In the genomic region with DNA sequence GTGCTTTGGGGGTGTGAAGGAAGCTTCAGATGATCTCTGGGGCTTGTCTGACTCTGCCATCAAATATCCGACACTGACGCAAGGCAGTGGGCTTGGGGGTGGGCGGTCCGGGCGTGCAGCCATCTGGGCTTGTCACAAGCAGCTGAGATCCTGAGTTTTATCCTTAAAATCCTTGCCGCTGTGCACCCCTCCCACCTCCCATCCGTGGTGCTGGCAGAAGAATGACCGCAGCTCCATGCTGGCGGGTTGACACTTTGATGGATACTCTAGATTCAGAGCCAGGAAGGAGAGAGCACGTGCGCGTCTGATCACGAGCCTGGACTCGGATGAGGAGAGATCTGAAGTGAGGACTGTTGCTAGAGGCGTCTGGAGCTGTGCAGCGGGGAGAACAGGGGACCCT, we compare ENCODE assay signal across 19 cellular contexts. TPM values are rescaled to one million over a fixed set of nuclear protein-coding genes. Genes with fewer than 3 reads are reported as not detected.
A peak's percentile ranks its signal among the peaks of the same experiment; 100 is the strongest.
DNase-seq lines count a peak whose midpoint lies in the region; ATAC-seq, FAIRE-seq and TF ChIP-seq lines count a peak whose summit lies in the region.
"Had no signal": no experiment of that assay in that cellular context is flagged by ENCODE, and none has a peak within 500 bp of the region (broad histone marks: within the 10 kb centered on the region; RNA-seq: fewer than 3 reads in every experiment).

No MANE protein-coding gene starts in this region.

- H3K9me2 ChIP-seq in GM23248 (ENCODE audit: insufficient read depth), result no peaks in the 10 kb centered on the region

- in situ Hi-C loops in GM23248 (cut with MboI), result no loop called here

- H3F3A ChIP-seq in GM23248 (ENCODE audit: insufficient read depth), result peaks cover 12% of the 10 kb centered on the region; the same call in 1 of the 2 replicates

- no peaks in the 10 kb centered on the region for H3K27me3 Mint-ChIP-seq in T-cell
- H3K27me3 Mint-ChIP-seq: B cell; stimulated activated naive CD8-positive, alpha-beta T cell treated with anti-CD3 and anti-CD28 coated beads, Interleukin-15, amount 100 ng/mL, for 72 hours had no signal

- peak; percentile 62 for DNase-seq in GM23248
- DNase-seq in fibroblast of villous mesenchyme (ENCODE audit: low read depth), result peak; percentile 55
- no peak for DNase-seq in GM12892 (ENCODE audit: insufficient read length)
- DNase-seq in T-cell, result no peak
- DNase-seq in cortex of kidney (lab: John Stamatoyannopoulos, UW), result no peak
- DNase-seq: activated CD4-positive, alpha-beta T cell treated with anti-CD3 and anti-CD28 coated beads for 4 hours; activated T-cell treated with anti-CD3 and anti-CD28 coated beads, Interleukin-2, amount 50 U/mL, for 48 hours; amniotic stem cell; left colon; NCI-H1436; NCI-H226; SIG-M5; stimulated activated naive CD8-positive, alpha-beta T cell treated with anti-CD3 and anti-CD28 coated beads, Interleukin-15, amount 100 ng/mL, for 72 hours had no signal

- no peaks in the 10 kb centered on the region for H4K20me1 ChIP-seq in GM23248 (ENCODE audit: insufficient read depth)

- no peak overlapping the region for H3K27ac ChIP-seq in GM23248
- peak overlapping the region; percentile 75 for H3K27ac ChIP-seq in angular gyrus (ENCODE audit: low read depth, low read length)

- H3K4me1 Mint-ChIP-seq in T-cell, result peaks cover 38 to 50% (median 48%) of the 10 kb centered on the region in 3 donors

- WGBS in GM23248 (ENCODE audit: low coverage in 1 of 2, low lambda C conversion rate in 2 of 2, missing lambda C conversion rate in 2 of 2), 2 experiments, result 19 to 25% methylated on average over 16 of the region's 16 CpGs

- H3K36me3 Mint-ChIP-seq in T-cell, result no peaks in the 10 kb centered on the region

- H3K4me3 Mint-ChIP-seq in T-cell, result no peak overlapping the region
- H3K4me3 Mint-ChIP-seq: T-helper 2 cell treated with Interferon-gamma antibody and Interleukin-4, amounts not matched to agents 5 μg/mL and 100 μg/mL, for 36 hours had no signal

- no peak overlapping the region for H3K9ac ChIP-seq in GM23248
- H3K9ac ChIP-seq in skeletal muscle satellite cell (ENCODE audit: low read depth, low read length), result no peak overlapping the region

- H3K36me3 ChIP-seq in GM23248 (ENCODE audit: low read depth) (no peaks in the 10 kb centered on the region), skeletal muscle satellite cell (ENCODE audit: insufficient read depth, low read length) (no peaks in the 10 kb centered on the region)

- no peaks in the 10 kb centered on the region for H3K9me3 Mint-ChIP-seq in T-cell
- H3K9me3 Mint-ChIP-seq: stimulated activated naive CD8-positive, alpha-beta T cell treated with anti-CD3 and anti-CD28 coated beads, Interleukin-15, amount 100 ng/mL, for 72 hours; T-helper 2 cell treated with Interferon-gamma antibody and Interleukin-4, amounts not matched to agents 5 μg/mL and 100 μg/mL, for 36 hours had no signal

- peaks cover 76% of the 10 kb centered on the region for H3K79me2 ChIP-seq in GM23248 (ENCODE audit: insufficient read depth)

- TF ChIP-seq CTCF in fibroblast of villous mesenchyme (IDR thresholded peaks at IDR 0.05; ENCODE audit: insufficient read depth, low read depth, low read length), result no peak

- H3K4me1 ChIP-seq in GM23248 (ENCODE audit: insufficient read depth), result peaks cover 41% of the 10 kb centered on the region
- peaks cover 51% of the 10 kb centered on the region for H3K4me1 ChIP-seq in skeletal muscle satellite cell (ENCODE audit: control insufficient read depth, insufficient read depth, low read length)

- no peak overlapping the region for H2AFZ ChIP-seq in GM23248

- CTCF ChIA-PET in T-cell (lab: Charles Lee), result no interaction called here

- H3K4me3 ChIP-seq in GM23248 (no peak overlapping the region), fibroblast of villous mesenchyme (ENCODE audit: low read depth, low read length) (no peak overlapping the region), skeletal muscle satellite cell (ENCODE audit: low read length) (no peak overlapping the region)
- H3K4me3 ChIP-seq: coronary artery had no signal

- no peak for TF ChIP-seq POLR2A in GM12892 (IDR thresholded peaks at IDR 0.05; ENCODE audit: low read depth, low read length)

- POLR2A ChIA-PET in T-cell (lab: Charles Lee), result interaction anchor here in 1 of 2 donors (0.7 kb wide), 1 partner anchor 16 kb away, joined by 8 read pairs; no protein-coding TSS in a partner anchor

- FAIRE-seq in GM12892 (lab: Jason Lieb, UNC), result no peak

- H3K27ac Mint-ChIP-seq in T-cell, result peak overlapping the region in 1 of 2 donors; percentile 28
- H3K27ac Mint-ChIP-seq: B cell; T-helper 2 cell treated with Interferon-gamma antibody and Interleukin-4, amounts not matched to agents 5 μg/mL and 100 μg/mL, for 36 hours had no signal

- H3K4me2 ChIP-seq in GM23248 (ENCODE audit: unreplicated experiment), result peak overlapping the region; percentile 52
- peak overlapping the region; percentile 4 for H3K4me2 ChIP-seq in skeletal muscle satellite cell (ENCODE audit: low read length)

- H3K9me3 ChIP-seq in GM23248 (ENCODE audit: low read depth) (no peaks in the 10 kb centered on the region), skeletal muscle satellite cell (replicated peaks; ENCODE audit: low read length) (no peaks in the 10 kb centered on the region)

- H3K27me3 ChIP-seq in GM23248 (replicated peaks; ENCODE audit: insufficient read depth), result no peaks in the 10 kb centered on the region
- no peaks in the 10 kb centered on the region for H3K27me3 ChIP-seq in skeletal muscle satellite cell (ENCODE audit: control insufficient read depth, insufficient read depth, low read length)

- ATAC-seq in GM19397 (IDR thresholded peaks at IDR 0.05; ENCODE audit: unreplicated experiment) (no peak), T-cell (replicated peaks in 1 of 4) (no peak)
- ATAC-seq: left colon; stimulated activated naive CD8-positive, alpha-beta T cell treated with anti-CD3 and anti-CD28 coated beads, Interleukin-15, amount 100 ng/mL, for 72 hours had no signal

RNA-seq across cellular contexts. Expression of a gene that starts 3.0 kb away (rescaled TPM):
- 60.3 and 77.4 TPM in 2 replicates for total RNA-seq in GM23248 (2014; rRNA removed; shearing (Covaris generic))
- 112 and 120 TPM in 2 replicates for polyA plus RNA-seq in GM23248 (2016; fragmentation: Nextera tagmentation; extraction: Ambion mirVana)
- 35.1 and 53.5 TPM in 2 replicates for total RNA-seq in fibroblast of villous mesenchyme
- total RNA-seq in skeletal muscle satellite cell (2012; rRNA removed), result 33.0 and 34.5 TPM in 2 replicates
- polyA plus RNA-seq in GM12892 (2012; ENCODE audit: missing spikeins), result 14.1 TPM
- total RNA-seq in T-cell, result 10 to 100 TPM in 4 of 5 donors, 1 to 10 TPM in 1; 8.8 to 22.8 (median 22.1) TPM

RNA-seq across cellular contexts. Expression of a gene that starts 3.3 kb away (rescaled TPM):
- total RNA-seq in GM23248 (2014; rRNA removed; shearing (Covaris generic)), result 19.1 and 20.3 TPM in 2 replicates
- 4.0 and 4.9 TPM in 2 replicates for polyA plus RNA-seq in GM23248 (2016; fragmentation: Nextera tagmentation; extraction: Ambion mirVana)
- total RNA-seq in fibroblast of villous mesenchyme (10.0 and 11.7 TPM in 2 replicates), T-cell (10 to 100 TPM in 3 of 5 donors, 1 to 10 TPM in 2; 7.4 to 15.1 (median 12.9) TPM)
- 13.7 and 15.9 TPM in 2 replicates for total RNA-seq in skeletal muscle satellite cell (2012; rRNA removed)
- polyA plus RNA-seq in GM12892 (2012; ENCODE audit: missing spikeins), result 18.3 TPM

Comparison
In these comparisons a context has a peak if more than half of its experiments do, and no peak if none do; other contexts are left out.
1. DNase-seq: peak in GM23248 (single experiment) and fibroblast of villous mesenchyme (single experiment); none in GM12892 (single experiment), T-cell (0 of 34) and cortex of kidney (single experiment).